Comparison of ENCODE assay signal across 8 cellular contexts in genomic region chr6:4936681-4937041, GRCh38.
DNase-seq lines count a peak whose midpoint lies in the region; ATAC-seq, FAIRE-seq and TF ChIP-seq lines count a peak whose summit lies in the region.

No MANE protein-coding gene starts in this region.

- H3K9me3 ChIP-seq in smooth muscle cell (replicated peaks; ENCODE audit: low read depth): no peaks in the 10 kb centered on the region

- TF ChIP-seq CTCF in LNCAP (IDR thresholded peaks at IDR 0.05) (peak; percentile 67), smooth muscle cell (IDR thresholded peaks at IDR 0.05; ENCODE audit: borderline replicate concordance, insufficient read depth, poor library complexity, severe bottlenecking) (peak; percentile 66)

- H4K20me1 ChIP-seq in smooth muscle cell (ENCODE audit: low read depth): peaks cover 84% of the 10 kb centered on the region

- H3K4me1 Mint-ChIP-seq in stimulated activated effector memory CD8-positive, alpha-beta T cell treated with anti-CD3 and anti-CD28 coated beads, Interleukin-12 subunit alpha, Interleukin-12 subunit beta, amount 100 ng/mL, for 72 hours: peaks cover 65% of the 10 kb centered on the region

- no peak overlapping the region for H3K9ac ChIP-seq in smooth muscle cell (ENCODE audit: low read depth)

- H3K36me3 Mint-ChIP-seq in stimulated activated effector memory CD8-positive, alpha-beta T cell treated with anti-CD3 and anti-CD28 coated beads, Interleukin-12 subunit alpha, Interleukin-12 subunit beta, amount 100 ng/mL, for 72 hours: peaks cover 36% of the 10 kb centered on the region

- H3K4me3 ChIP-seq in smooth muscle cell: no peak overlapping the region

- H3K4me2 ChIP-seq in smooth muscle cell: peak overlapping the region; percentile 15

- peaks cover 61% of the 10 kb centered on the region for H3K79me2 ChIP-seq in smooth muscle cell (ENCODE audit: low read depth)

- H3K27ac Mint-ChIP-seq in stimulated activated effector memory CD8-positive, alpha-beta T cell treated with anti-CD3 and anti-CD28 coated beads, Interleukin-12 subunit alpha, Interleukin-12 subunit beta, amount 100 ng/mL, for 72 hours: no peak overlapping the region

- no peak for ATAC-seq in stimulated activated effector memory CD8-positive, alpha-beta T cell treated with anti-CD3 and anti-CD28 coated beads, Interleukin-12 subunit alpha, Interleukin-12 subunit beta, amount 100 ng/mL, for 72 hours
- no peak for ATAC-seq in HG03280 (IDR thresholded peaks at IDR 0.05; ENCODE audit: unreplicated experiment)
- no peak for ATAC-seq in HG02610 (IDR thresholded peaks at IDR 0.05; ENCODE audit: unreplicated experiment)

- WGBS in smooth muscle cell (ENCODE audit: low lambda C conversion rate): 26% methylated on average over 4 of the region's 4 CpGs

- no peak overlapping the region for H2AFZ ChIP-seq in smooth muscle cell (ENCODE audit: low read depth)

- no peak overlapping the region for H3K27ac ChIP-seq in smooth muscle cell (ENCODE audit: low read depth)

- H3K4me1 ChIP-seq in smooth muscle cell (ENCODE audit: low read depth): peaks cover 8% of the 10 kb centered on the region

- DNase-seq in Daoy (ENCODE audit: low read depth): peak; percentile 43
- peak; percentile 37 for DNase-seq in glomerular visceral epithelial cell (ENCODE audit: extremely low spot score)
- no peak for DNase-seq in smooth muscle cell (lab: John Stamatoyannopoulos, UW; ENCODE audit: unreplicated experiment)
- DNase-seq in stimulated activated effector memory CD8-positive, alpha-beta T cell treated with anti-CD3 and anti-CD28 coated beads, Interleukin-12 subunit alpha, Interleukin-12 subunit beta, amount 100 ng/mL, for 72 hours (ENCODE audit: low spot score in 2 of 2): no peak

- no peaks in the 10 kb centered on the region for H3K27me3 ChIP-seq in smooth muscle cell (ENCODE audit: low read depth)

- H3K9me3 Mint-ChIP-seq in stimulated activated effector memory CD8-positive, alpha-beta T cell treated with anti-CD3 and anti-CD28 coated beads, Interleukin-12 subunit alpha, Interleukin-12 subunit beta, amount 100 ng/mL, for 72 hours: no peaks in the 10 kb centered on the region

- peak; percentile 58 for FAIRE-seq in TTC549 (lab: Jason Lieb, UNC)

- no peaks in the 10 kb centered on the region for H3K36me3 ChIP-seq in smooth muscle cell (ENCODE audit: low read depth)

- no peak overlapping the region for H3K4me3 Mint-ChIP-seq in stimulated activated effector memory CD8-positive, alpha-beta T cell treated with anti-CD3 and anti-CD28 coated beads, Interleukin-12 subunit alpha, Interleukin-12 subunit beta, amount 100 ng/mL, for 72 hours

- peaks cover 12% of the 10 kb centered on the region for H3F3A ChIP-seq in smooth muscle cell (ENCODE audit: low read depth)

Comparison
In these comparisons a context has a peak if more than half of its experiments do, and no peak if none do; other contexts are left out.
1. DNase-seq: peak in Daoy (single experiment) and glomerular visceral epithelial cell (single experiment); none in smooth muscle cell (single experiment) and stimulated activated effector memory CD8-positive, alpha-beta T cell treated with anti-CD3 and anti-CD28 coated beads, Interleukin-12 subunit alpha, Interleukin-12 subunit beta, amount 100 ng/mL, for 72 hours (0 of 2).